In genomic region chr12:49535921-49536525, GRCh38 we compare ENCODE assay signal across 26 cellular contexts. TPM values are rescaled to one million over a fixed set of nuclear protein-coding genes. Genes with fewer than 3 reads are reported as not detected.
DNase-seq lines count a peak whose midpoint lies in the region; ATAC-seq and TF ChIP-seq lines count a peak whose summit lies in the region.
"Had no signal": no experiment of that assay in that cellular context is flagged by ENCODE, and none has a peak within 500 bp of the region (broad histone marks: within the 10 kb centered on the region; RNA-seq: fewer than 3 reads in every experiment).

No MANE protein-coding gene starts in this region.

- no peak for TF ChIP-seq EP300 in Ishikawa (IDR thresholded peaks at IDR 0.05; ENCODE audit: borderline replicate concordance)

- no peak for TF ChIP-seq POLR2A in right lobe of liver (IDR thresholded peaks at IDR 0.05)

- H3K27me3 ChIP-seq in osteoblast (ENCODE audit: insufficient read depth, low read length), result peaks cover 43% of the 10 kb centered on the region
- H3K27me3 ChIP-seq in CD4-positive, alpha-beta memory T cell (ENCODE audit: insufficient read depth, low read length), result no peaks in the 10 kb centered on the region
- H3K27me3 ChIP-seq in right lobe of liver, result peaks cover 0 to 11% of the 10 kb centered on the region in 2 donors

- H3K4me1 ChIP-seq in osteoblast (ENCODE audit: insufficient read depth, low read length) (peaks cover 12% of the 10 kb centered on the region), right lobe of liver (peaks cover 0 to 15% (median 0%) of the 10 kb centered on the region in 4 donors)
- peaks cover 21% of the 10 kb centered on the region for H3K4me1 ChIP-seq in CD4-positive, alpha-beta memory T cell (ENCODE audit: insufficient read depth, low read length)

- TF ChIP-seq RAD21 in Ishikawa (IDR thresholded peaks at IDR 0.05; ENCODE audit: low read depth), result no peak

- POLR2A ChIA-PET in CD4-positive, alpha-beta memory T cell (lab: Charles Lee; ENCODE audit: partially characterized antibody), result interaction anchor here (1.9 kb wide), 1 partner anchor 169 kb away, joined by 4 read pairs; the partner anchor contains the start of gene SPATS2

- TF ChIP-seq CTCF in osteoblast (IDR thresholded peaks at IDR 0.05; ENCODE audit: extremely low read depth, low read depth, low read length) (no peak), right lobe of liver (IDR thresholded peaks at IDR 0.05) (no peak)

- H3K36me3 Mint-ChIP-seq in CD4-positive, alpha-beta memory T cell, result peaks cover 0 to 1% of the 10 kb centered on the region in 2 donors
- H3K36me3 Mint-ChIP-seq: activated naive CD4-positive, alpha-beta T cell treated with anti-CD3 and anti-CD28 coated beads, Interleukin-2, amount 50 U/mL, for 72 hours; IgD-negative memory B cell had no signal

- H3K36me3 ChIP-seq in osteoblast (ENCODE audit: insufficient read depth, low read length), result no peaks in the 10 kb centered on the region
- H3K36me3 ChIP-seq in CD4-positive, alpha-beta memory T cell (ENCODE audit: insufficient read depth, low read length), result no peaks in the 10 kb centered on the region
- H3K36me3 ChIP-seq in right lobe of liver, result no peaks in the 10 kb centered on the region
- H3K36me3 ChIP-seq: left lung, tibial nerve had no signal

- peaks cover 3% of the 10 kb centered on the region for H4K20me1 ChIP-seq in osteoblast (ENCODE audit: insufficient read depth, low read length)

- peaks cover 2 to 21% (median 13%) of the 10 kb centered on the region in 4 donors for H3K4me1 Mint-ChIP-seq in CD4-positive, alpha-beta memory T cell
- H3K4me1 Mint-ChIP-seq: activated T-helper 17 cell treated with anti-CD3 and anti-CD28 coated beads, Interleukin-2, amount 50 U/mL, for 72 hours had no signal

- no peak overlapping the region for H3K4me2 ChIP-seq in osteoblast (ENCODE audit: insufficient read depth, low read length)
- H3K4me2 ChIP-seq: smooth muscle cell had no signal

- intact Hi-C loops in CD4-positive, alpha-beta memory T cell (cut with micrococcal nuclease), result no loop called here
- intact Hi-C loops in right lobe of liver (cut with DNase I), result no loop called here

- H3K27ac Mint-ChIP-seq in CD4-positive, alpha-beta memory T cell, result peak overlapping the region in 1 of 7 donors; percentile 53
- H3K27ac Mint-ChIP-seq: activated naive CD4-positive, alpha-beta T cell treated with anti-CD3 and anti-CD28 coated beads, Interleukin-2, amount 50 U/mL, for 72 hours; activated T-helper 17 cell treated with anti-CD3 and anti-CD28 coated beads, Interleukin-2, amount 50 U/mL, for 72 hours; nephron progenitor cell had no signal

- H3K9me3 ChIP-seq in osteoblast (ENCODE audit: low read depth, low read length) (no peaks in the 10 kb centered on the region), right lobe of liver (no peaks in the 10 kb centered on the region)
- H3K9me3 ChIP-seq in CD4-positive, alpha-beta memory T cell (ENCODE audit: control insufficient read depth in 1 of 2, low read length in 2 of 2), result no peaks in the 10 kb centered on the region
- H3K9me3 ChIP-seq: left lung, tibial nerve had no signal

- H3K27ac ChIP-seq in osteoblast (ENCODE audit: low read depth, low read length) (no peak overlapping the region), right lobe of liver (no peak overlapping the region)
- H3K27ac ChIP-seq in CD4-positive, alpha-beta memory T cell (ENCODE audit: low read depth, low read length), result no peak overlapping the region
- H3K27ac ChIP-seq: tibial nerve had no signal

- H3K4me3 Mint-ChIP-seq in CD4-positive, alpha-beta memory T cell, result peak overlapping the region in 2 of 8 donors; percentile 17 to 45

- H3K79me2 ChIP-seq in osteoblast (ENCODE audit: insufficient read depth, low read length), result no peaks in the 10 kb centered on the region

- no peaks in the 10 kb centered on the region for H3K9me3 Mint-ChIP-seq in CD4-positive, alpha-beta memory T cell
- H3K9me3 Mint-ChIP-seq: activated naive CD4-positive, alpha-beta T cell treated with anti-CD3 and anti-CD28 coated beads, Interleukin-2, amount 50 U/mL, for 72 hours; activated T-helper 17 cell treated with anti-CD3 and anti-CD28 coated beads, Interleukin-2, amount 50 U/mL, for 72 hours; IgD-negative memory B cell; nephron progenitor cell had no signal

- no peak for ATAC-seq in right lobe of liver
- ATAC-seq: activated naive CD4-positive, alpha-beta T cell treated with anti-CD3 and anti-CD28 coated beads, Interleukin-2, amount 50 U/mL, for 72 hours; activated T-helper 17 cell treated with anti-CD3 and anti-CD28 coated beads, Interleukin-2, amount 50 U/mL, for 72 hours; left lung; stimulated activated naive CD8-positive, alpha-beta T cell treated with anti-CD3 and anti-CD28 coated beads, Interleukin-15, Interleukin-2, amounts not matched to agents 100 U/mL and 50 U/mL, for 24 hours had no signal

- H2AFZ ChIP-seq in osteoblast (ENCODE audit: low read length), result no peak overlapping the region

- no peak overlapping the region for H3K4me3 ChIP-seq in osteoblast (ENCODE audit: insufficient read depth, low read length)
- no peak overlapping the region for H3K4me3 ChIP-seq in CD4-positive, alpha-beta memory T cell (ENCODE audit: low read length in 2 of 2)
- no peak overlapping the region for H3K4me3 ChIP-seq in right lobe of liver
- H3K4me3 ChIP-seq: left lung, smooth muscle cell, tibial nerve had no signal

- 84% methylated on average over 3 of the region's 6 CpGs for WGBS in right lobe of liver (ENCODE audit: insufficient coverage, low coverage, low lambda C conversion rate, missing lambda C conversion rate)

- peaks cover 0 to 5% of the 10 kb centered on the region in 2 donors for H3K27me3 Mint-ChIP-seq in CD4-positive, alpha-beta memory T cell

- peak; percentile 38 for DNase-seq in EH (ENCODE audit: low read depth)
- peak; percentile 39 for DNase-seq in ecto neural progenitor cell (ENCODE audit: low spot score)
- DNase-seq in osteoblast (ENCODE audit: insufficient read length, low spot score, missing footprints), result peak; percentile 89
- no peak for DNase-seq in iPS-NIHi11 (ENCODE audit: low spot score)
- DNase-seq in CD4-positive, alpha-beta memory T cell, result no peak
- DNase-seq in right lobe of liver, result no peak
- DNase-seq in activated CD4-positive, CD25-positive, alpha-beta regulatory T cell (lab: John Stamatoyannopoulos, UW), result no peak
- DNase-seq: activated CD4-positive, alpha-beta T cell treated with anti-CD3 and anti-CD28 coated beads for 4 hours; caudate nucleus; dermis blood vessel endothelial cell; DMS79; left lung; midbrain; NCI-H2171 treated with DMSO at 0.1 percent for 48 hours; NCI-H526; nephron progenitor cell; Right ventricle myocardium superior; stimulated activated CD4-positive, alpha-beta T cell treated with anti-CD3 and anti-CD28 coated beads, Interleukin-4, amount 100 ng/mL, for 24 hours; stimulated activated naive CD8-positive, alpha-beta T cell treated with anti-CD3 and anti-CD28 coated beads, Interleukin-15, Interleukin-2, amounts not matched to agents 100 U/mL and 50 U/mL, for 24 hours; SW 1271 had no signal

- CTCF ChIA-PET in CD4-positive, alpha-beta memory T cell (lab: Charles Lee; ENCODE audit: partially characterized antibody), result interaction anchor here (1.2 to 2.8 kb wide), 3 partner anchors 18 to 178 kb away, joined by 3 to 12 read pairs (median 7); no protein-coding TSS in a partner anchor

TF ChIP-seq in Ishikawa, 13 proteins besides CTCF, POLR2A, EP300 and RAD21:
- TF ChIP-seq ZBTB7A (IDR thresholded peaks at IDR 0.05; ENCODE audit: low read depth), result no peak
- TF ChIP-seq NFIC (IDR thresholded peaks at IDR 0.05), result peak; percentile 41; the same call in 1 of the 2 replicates

RNA-seq across cellular contexts. Expression of gene KCNH3, which starts 2.8 kb away (rescaled TPM):
- not detected in 2 replicates for total RNA-seq in osteoblast
- 1 to 10 TPM; 1.3 to 2.4 TPM for total RNA-seq in CD4-positive, alpha-beta memory T cell
- 1 to 10 TPM in 1 of 2 donors, under 1 TPM in 1; 0.97 to 1.5 TPM for polyA plus RNA-seq in CD4-positive, alpha-beta memory T cell
- total RNA-seq in right lobe of liver, result under 1 TPM in 3 of 6 experiments, not detected in 3; 0.09 to 0.25 (median 0.16) TPM
- total RNA-seq: dermis blood vessel endothelial cell had no signal

RNA-seq across cellular contexts. Expression of gene MCRS1, which starts 31.9 kb away (rescaled TPM):
- total RNA-seq in osteoblast (51.0 and 56.5 TPM in 2 replicates), right lobe of liver (10 to 100 TPM; 16.0 to 23.0 (median 20.4) TPM)
- 10 to 100 TPM; 77.0 to 78.4 TPM for total RNA-seq in CD4-positive, alpha-beta memory T cell
- 10 to 100 TPM; 58.0 to 59.6 TPM for polyA plus RNA-seq in CD4-positive, alpha-beta memory T cell

Comparison
In these comparisons a context has a peak if more than half of its experiments do, and no peak if none do; other contexts are left out.
1. DNase-seq: peak in EH (single experiment), ecto neural progenitor cell (single experiment) and osteoblast (single experiment); none in iPS-NIHi11 (single experiment), CD4-positive, alpha-beta memory T cell (0 of 5), right lobe of liver (0 of 3) and activated CD4-positive, CD25-positive, alpha-beta regulatory T cell (0 of 4).